In genomic region chr5:112880219-112880964, GRCh38 we compare ENCODE assay signal across 18 cellular contexts. TPM values are rescaled to one million over a fixed set of nuclear protein-coding genes. Genes with fewer than 3 reads are reported as not detected.
DNase-seq lines count a peak whose midpoint lies in the region; ATAC-seq and TF ChIP-seq lines count a peak whose summit lies in the region.
"Had no signal": no experiment of that assay in that cellular context is flagged by ENCODE, and none has a peak within 500 bp of the region (broad histone marks: within the 10 kb centered on the region; RNA-seq: fewer than 3 reads in every experiment).

No MANE protein-coding gene starts in this region.

- no peaks in the 10 kb centered on the region for H3K9me3 ChIP-seq in effector memory CD4-positive, alpha-beta T cell (ENCODE audit: control insufficient read depth, low read length)
- H3K9me3 ChIP-seq in psoas muscle = no peaks in the 10 kb centered on the region
- H3K9me3 ChIP-seq: MG63, tibial artery had no signal

- no peak for ATAC-seq in activated T-cell treated with anti-CD3 and anti-CD28 coated beads, Interleukin-2, amount 50 U/mL, for 72 hours (replicated peaks in 1 of 2)
- peak; percentile 30 to 50 (median 42) for ATAC-seq in psoas muscle
- ATAC-seq: stimulated activated effector memory CD8-positive, alpha-beta T cell treated with anti-CD3 and anti-CD28 coated beads, Interleukin-12 subunit alpha, Interleukin-12 subunit beta, amount 100 ng/mL, for 72 hours had no signal

- no peak overlapping the region for H3K9ac ChIP-seq in KMS-11

- H3K27ac ChIP-seq in KMS-11 (peak overlapping the region; percentile 27), psoas muscle (peak overlapping the region; percentile 36)
- peak overlapping the region; percentile 44 for H3K27ac ChIP-seq in effector memory CD4-positive, alpha-beta T cell (ENCODE audit: insufficient read depth, low read length, poor library complexity, severe bottlenecking)
- H3K27ac ChIP-seq: SK-N-MC, tibial artery had no signal

- H2AFZ ChIP-seq in KMS-11 (ENCODE audit: low read depth) = no peak overlapping the region

- H3K27ac Mint-ChIP-seq in activated T-cell treated with anti-CD3 and anti-CD28 coated beads, Interleukin-2, amount 50 U/mL, for 72 hours = peak overlapping the region; percentile 93
- no peak overlapping the region for H3K27ac Mint-ChIP-seq in activated T-cell treated with anti-CD3 and anti-CD28 coated beads, Interleukin-2, amount 50 U/mL, for 24 hours
- H3K27ac Mint-ChIP-seq: stimulated activated effector memory CD8-positive, alpha-beta T cell treated with anti-CD3 and anti-CD28 coated beads, Interleukin-12 subunit alpha, Interleukin-12 subunit beta, amount 100 ng/mL, for 72 hours had no signal

- H3K36me3 Mint-ChIP-seq in activated T-cell treated with anti-CD3 and anti-CD28 coated beads, Interleukin-2, amount 50 U/mL, for 72 hours (ENCODE audit: insufficient read depth in 2 of 2) = peaks cover 12 to 27% of the 10 kb centered on the region in 2 donors
- H3K36me3 Mint-ChIP-seq in activated T-cell treated with anti-CD3 and anti-CD28 coated beads, Interleukin-2, amount 50 U/mL, for 24 hours (ENCODE audit: low read depth) = peaks cover 44% of the 10 kb centered on the region

- H3K79me2 ChIP-seq in KMS-11 (ENCODE audit: insufficient read depth, low read depth) = no peaks in the 10 kb centered on the region

- TF ChIP-seq CTCF in KMS-11 (conservative IDR thresholded peaks at IDR 0.05; ENCODE audit: low read depth, low read length) (no peak), psoas muscle (IDR thresholded peaks at IDR 0.05) (no peak)

- H3K4me2 ChIP-seq in KMS-11 = no peak overlapping the region

- H3K4me3 ChIP-seq in KMS-11 (IDR thresholded peaks at IDR 0.05; ENCODE audit: insufficient read depth, low read depth, low read length) (no peak overlapping the region), psoas muscle (no peak overlapping the region)
- no peak overlapping the region for H3K4me3 ChIP-seq in effector memory CD4-positive, alpha-beta T cell (ENCODE audit: insufficient read depth, low read depth, low read length, poor library complexity, severe bottlenecking)
- H3K4me3 ChIP-seq: MG63, SK-N-MC, tibial artery had no signal

- H3K36me3 ChIP-seq in KMS-11 (ENCODE audit: insufficient read depth) = no peaks in the 10 kb centered on the region
- H3K36me3 ChIP-seq in effector memory CD4-positive, alpha-beta T cell (ENCODE audit: control insufficient read depth, insufficient read depth, low read length) = peaks cover 21% of the 10 kb centered on the region
- peaks cover 23 to 95% of the 10 kb centered on the region in 2 donors for H3K36me3 ChIP-seq in psoas muscle (ENCODE audit: insufficient read depth in 1 of 2, low read depth in 1 of 2)

- H4K20me1 ChIP-seq in KMS-11 (ENCODE audit: insufficient read depth) = no peaks in the 10 kb centered on the region

- no peak overlapping the region for H3K4me3 Mint-ChIP-seq in activated T-cell treated with anti-CD3 and anti-CD28 coated beads, Interleukin-2, amount 50 U/mL, for 72 hours
- no peak overlapping the region for H3K4me3 Mint-ChIP-seq in activated T-cell treated with anti-CD3 and anti-CD28 coated beads, Interleukin-2, amount 50 U/mL, for 24 hours
- H3K4me3 Mint-ChIP-seq: endodermal cell; stimulated activated effector memory CD8-positive, alpha-beta T cell treated with anti-CD3 and anti-CD28 coated beads, Interleukin-12 subunit alpha, Interleukin-12 subunit beta, amount 100 ng/mL, for 72 hours had no signal

- H3K27me3 ChIP-seq in KMS-11 (ENCODE audit: insufficient read depth, low read depth) (no peaks in the 10 kb centered on the region), psoas muscle (ENCODE audit: insufficient read depth in 3 of 3, low read length in 2 of 3) (no peaks in the 10 kb centered on the region)
- no peaks in the 10 kb centered on the region for H3K27me3 ChIP-seq in effector memory CD4-positive, alpha-beta T cell (replicated peaks; ENCODE audit: control insufficient read depth, insufficient read depth, low read length, poor library complexity, severe bottlenecking)
- H3K27me3 ChIP-seq: MG63, tibial artery had no signal

- no peaks in the 10 kb centered on the region for H3K27me3 Mint-ChIP-seq in activated T-cell treated with anti-CD3 and anti-CD28 coated beads, Interleukin-2, amount 50 U/mL, for 72 hours (ENCODE audit: low read depth)
- H3K27me3 Mint-ChIP-seq in activated T-cell treated with anti-CD3 and anti-CD28 coated beads, Interleukin-2, amount 50 U/mL, for 24 hours = no peaks in the 10 kb centered on the region

- H3K4me1 ChIP-seq in KMS-11 (ENCODE audit: low read depth, poor library complexity, severe bottlenecking) = peaks cover 48% of the 10 kb centered on the region
- peaks cover 17% of the 10 kb centered on the region for H3K4me1 ChIP-seq in effector memory CD4-positive, alpha-beta T cell (ENCODE audit: control insufficient read depth, insufficient read depth, low read length, poor library complexity, severe bottlenecking)
- H3K4me1 ChIP-seq in psoas muscle = peaks cover 4% of the 10 kb centered on the region

- no peaks in the 10 kb centered on the region for H3K9me3 Mint-ChIP-seq in activated T-cell treated with anti-CD3 and anti-CD28 coated beads, Interleukin-2, amount 50 U/mL, for 72 hours
- no peaks in the 10 kb centered on the region for H3K9me3 Mint-ChIP-seq in activated T-cell treated with anti-CD3 and anti-CD28 coated beads, Interleukin-2, amount 50 U/mL, for 24 hours
- H3K9me3 Mint-ChIP-seq: endodermal cell; stimulated activated effector memory CD8-positive, alpha-beta T cell treated with anti-CD3 and anti-CD28 coated beads, Interleukin-12 subunit alpha, Interleukin-12 subunit beta, amount 100 ng/mL, for 72 hours had no signal

- 51 to 67% (median 54%) methylated on average over 2 of the region's 2 CpGs for WGBS in psoas muscle, 3 donors

- peaks cover 25% of the 10 kb centered on the region for H3K4me1 Mint-ChIP-seq in activated T-cell treated with anti-CD3 and anti-CD28 coated beads, Interleukin-2, amount 50 U/mL, for 72 hours (ENCODE audit: low read depth)
- H3K4me1 Mint-ChIP-seq in activated T-cell treated with anti-CD3 and anti-CD28 coated beads, Interleukin-2, amount 50 U/mL, for 24 hours (ENCODE audit: low read depth) = peaks cover 35% of the 10 kb centered on the region

- intact Hi-C loops in psoas muscle (cut with DNase I) = no loop called here

- DNase-seq in activated T-cell treated with anti-CD3 and anti-CD28 coated beads, Interleukin-2, amount 50 U/mL, for 72 hours = no peak
- no peak for DNase-seq in activated T-cell treated with anti-CD3 and anti-CD28 coated beads, Interleukin-2, amount 50 U/mL, for 24 hours
- DNase-seq in effector memory CD4-positive, alpha-beta T cell = no peak
- DNase-seq in psoas muscle (no peak), LoVo (ENCODE audit: low spot score) (no peak), NCI-H526 (lab: John Stamatoyannopoulos, UW) (no peak), NCI-H748 treated with DMSO at 0.1 percent for 48 hours (lab: John Stamatoyannopoulos, UW) (no peak)
- DNase-seq: ACHN; activated CD8-positive, alpha-beta memory T cell treated with anti-CD3 and anti-CD28 coated beads for 24 hours; DMS79 treated with DMSO at 0.1 percent for 48 hours; endodermal cell; mesendoderm; stimulated activated CD4-positive, alpha-beta T cell treated with anti-CD3 and anti-CD28 coated beads, Interleukin-15, amount 100 ng/mL, for 24 hours; tibial artery had no signal

RNA-seq across cellular contexts. Expression of gene SRP19, which starts 19.3 kb away (rescaled TPM):
- total RNA-seq in activated T-cell treated with anti-CD3 and anti-CD28 coated beads, Interleukin-2, amount 50 U/mL, for 72 hours = 10 to 100 TPM; 41.4 to 47.6 TPM
- 10 to 100 TPM; 32.9 to 44.5 (median 38.3) TPM for total RNA-seq in psoas muscle
- 10 to 100 TPM; 76.8 to 98.1 (median 94.8) TPM for polyA plus RNA-seq in psoas muscle

RNA-seq across cellular contexts. Expression of gene REEP5, which starts 41.6 kb away (rescaled TPM):
- total RNA-seq in activated T-cell treated with anti-CD3 and anti-CD28 coated beads, Interleukin-2, amount 50 U/mL, for 72 hours = 10 to 100 TPM; 51.0 to 63.8 TPM
- total RNA-seq in psoas muscle = 10 to 100 TPM; 66.1 to 83.6 (median 80.2) TPM
- polyA plus RNA-seq in psoas muscle = 10 to 100 TPM; 35.5 to 76.7 (median 46.7) TPM

Comparison
In these comparisons a context has a peak if more than half of its experiments do, and no peak if none do; other contexts are left out.
1. ATAC-seq: peak in psoas muscle (4 of 4); none in activated T-cell treated with anti-CD3 and anti-CD28 coated beads, Interleukin-2, amount 50 U/mL, for 72 hours (0 of 2).
2. Peak in every context shown above with its lines, with median percentiles within 50 percentile points of each other: H3K27ac ChIP-seq.